Comparison of ENCODE assay signal across 8 cellular contexts in genomic region chr15:98865397-98866339, GRCh38.
DNase-seq lines count a peak whose midpoint lies in the region; ATAC-seq, FAIRE-seq and TF ChIP-seq lines count a peak whose summit lies in the region.

No MANE protein-coding gene starts in this region.

- H3K4me3 ChIP-seq in bronchial epithelial cell (ENCODE audit: low read depth, low read length), result peak overlapping the region; percentile 42

- no peaks in the 10 kb centered on the region for H3K36me3 ChIP-seq in bronchial epithelial cell (ENCODE audit: control insufficient read depth, insufficient read depth, low read length)

- TF ChIP-seq CTCF in WTC11 (IDR thresholded peaks at IDR 0.05) (no peak), bronchial epithelial cell (IDR thresholded peaks at IDR 0.05; ENCODE audit: insufficient read depth, low read length, severe bottlenecking) (no peak)

- no peaks in the 10 kb centered on the region for H3K27me3 Mint-ChIP-seq in WTC11 (ENCODE audit: low read depth)

- POLR2A ChIA-PET in WTC11 (lab: Charles Lee), result interaction anchor here (0.9 kb wide), 1 partner anchor 10 kb away, joined by 3 read pairs; no protein-coding TSS in a partner anchor

- no peaks in the 10 kb centered on the region for H3K36me3 Mint-ChIP-seq in WTC11

- peak overlapping the region; percentile 75 for H3K4me3 Mint-ChIP-seq in WTC11

- CTCF ChIA-PET in WTC11 (lab: Charles Lee), result interaction anchor here (0.7 to 1.6 kb wide), 3 partner anchors 15 to 17 kb away, joined by 3 to 8 read pairs (median 3); no protein-coding TSS in a partner anchor

- ATAC-seq in HG02571 (IDR thresholded peaks at IDR 0.05; ENCODE audit: unreplicated experiment) (peak; percentile 96), WTC11 (peak; percentile 71)

- no peak for FAIRE-seq in bronchial epithelial cell (lab: Jason Lieb, UNC)

- DNase-seq in GF-D8 (lab: John Stamatoyannopoulos, UW) (peak; percentile 38), NCI-H1417 treated with DMSO at 0.1 percent for 48 hours (lab: John Stamatoyannopoulos, UW) (peak; percentile 27), WTC11 (ENCODE audit: low spot score) (peak; percentile 85), bronchial epithelial cell (ENCODE audit: low read depth) (peak; percentile 50), kidney tubule cell (ENCODE audit: low spot score) (peak; percentile 75), hippocampal formation (lab: John Stamatoyannopoulos, UW) (no peak)
- DNase-seq in stimulated activated CD4-positive, alpha-beta T cell treated with anti-CD3 and anti-CD28 coated beads, Interleukin-2, amount 100 ng/mL, for 4 hours (ENCODE audit: low read depth), result peak; percentile 64

- peaks cover 70% of the 10 kb centered on the region for H3K4me1 Mint-ChIP-seq in WTC11

- peak overlapping the region; percentile 99 for H3K27ac Mint-ChIP-seq in WTC11

- no peaks in the 10 kb centered on the region for H3K27me3 ChIP-seq in bronchial epithelial cell (ENCODE audit: control insufficient read depth, insufficient read depth, low read length)

- no peaks in the 10 kb centered on the region for H3K9me3 Mint-ChIP-seq in WTC11

TF ChIP-seq in WTC11, 78 proteins besides CTCF, POLR2A, EP300 and RAD21:
- TF ChIP-seq, protein P1, sequence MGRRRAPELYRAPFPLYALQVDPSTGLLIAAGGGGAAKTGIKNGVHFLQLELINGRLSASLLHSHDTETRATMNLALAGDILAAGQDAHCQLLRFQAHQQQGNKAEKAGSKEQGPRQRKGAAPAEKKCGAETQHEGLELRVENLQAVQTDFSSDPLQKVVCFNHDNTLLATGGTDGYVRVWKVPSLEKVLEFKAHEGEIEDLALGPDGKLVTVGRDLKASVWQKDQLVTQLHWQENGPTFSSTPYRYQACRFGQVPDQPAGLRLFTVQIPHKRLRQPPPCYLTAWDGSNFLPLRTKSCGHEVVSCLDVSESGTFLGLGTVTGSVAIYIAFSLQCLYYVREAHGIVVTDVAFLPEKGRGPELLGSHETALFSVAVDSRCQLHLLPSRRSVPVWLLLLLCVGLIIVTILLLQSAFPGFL (CRISPR knock-in tag; IDR thresholded peaks at IDR 0.05; ENCODE audit: borderline replicate concordance), result no peak
- TF ChIP-seq, protein P2, sequence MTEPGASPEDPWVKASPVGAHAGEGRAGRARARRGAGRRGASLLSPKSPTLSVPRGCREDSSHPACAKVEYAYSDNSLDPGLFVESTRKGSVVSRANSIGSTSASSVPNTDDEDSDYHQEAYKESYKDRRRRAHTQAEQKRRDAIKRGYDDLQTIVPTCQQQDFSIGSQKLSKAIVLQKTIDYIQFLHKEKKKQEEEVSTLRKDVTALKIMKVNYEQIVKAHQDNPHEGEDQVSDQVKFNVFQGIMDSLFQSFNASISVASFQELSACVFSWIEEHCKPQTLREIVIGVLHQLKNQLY (CRISPR knock-in tag; IDR thresholded peaks at IDR 0.05), result no peak
- TF ChIP-seq ESRRA (CRISPR knock-in tag; IDR thresholded peaks at IDR 0.05; ENCODE audit: borderline replicate concordance) (no peak), TEAD1 (CRISPR knock-in tag; IDR thresholded peaks at IDR 0.05) (no peak), ATF1 (CRISPR knock-in tag; IDR thresholded peaks at IDR 0.05) (no peak), USF1 (CRISPR knock-in tag; IDR thresholded peaks at IDR 0.05) (peak; percentile 92), USF2 (CRISPR knock-in tag; IDR thresholded peaks at IDR 0.05) (peak; percentile 93)

Comparison
In these comparisons a context has a peak if more than half of its experiments do, and no peak if none do; other contexts are left out.
1. DNase-seq: peak in GF-D8 (single experiment), NCI-H1417 treated with DMSO at 0.1 percent for 48 hours (single experiment), WTC11 (single experiment), bronchial epithelial cell (single experiment), kidney tubule cell (single experiment) and stimulated activated CD4-positive, alpha-beta T cell treated with anti-CD3 and anti-CD28 coated beads, Interleukin-2, amount 100 ng/mL, for 4 hours (single experiment); none in hippocampal formation (0 of 2).